22 cellular contexts compared by ENCODE assay signal in genomic region chr5:50564558-50564957, GRCh38.
DNase-seq lines count a peak whose midpoint lies in the region; ATAC-seq and TF ChIP-seq lines count a peak whose summit lies in the region.
"Had no signal": no experiment of that assay in that cellular context is flagged by ENCODE, and none has a peak within 500 bp of the region (broad histone marks: within the 10 kb centered on the region; RNA-seq: fewer than 3 reads in every experiment).

No MANE protein-coding gene starts in this region.

- no peaks in the 10 kb centered on the region for H3K36me3 ChIP-seq in CD8-positive, alpha-beta memory T cell (ENCODE audit: insufficient read depth, low read length)
- no peaks in the 10 kb centered on the region for H3K36me3 ChIP-seq in Loucy (ENCODE audit: insufficient read depth, low read length)
- H3K36me3 ChIP-seq in tibial nerve, result no peaks in the 10 kb centered on the region
- no peaks in the 10 kb centered on the region for H3K36me3 ChIP-seq in gastroesophageal sphincter
- H3K36me3 ChIP-seq: cardiac muscle cell, lower lobe of right lung, spleen had no signal

- no peaks in the 10 kb centered on the region for H3K27me3 ChIP-seq in CD8-positive, alpha-beta memory T cell (ENCODE audit: insufficient read depth, low read length, poor library complexity, severe bottlenecking)
- H3K27me3 ChIP-seq in Loucy (ENCODE audit: insufficient read depth, low read length, poor library complexity, severe bottlenecking) (no peaks in the 10 kb centered on the region), tibial nerve (no peaks in the 10 kb centered on the region), gastroesophageal sphincter (no peaks in the 10 kb centered on the region)
- H3K27me3 ChIP-seq: cardiac muscle cell, dorsolateral prefrontal cortex, spleen had no signal

- peak overlapping the region; percentile 75 for H3K4me2 ChIP-seq in Loucy (ENCODE audit: low read depth, low read length, poor library complexity, severe bottlenecking)

- H3K9me3 Mint-ChIP-seq in CD8-positive, alpha-beta memory T cell, result peaks cover 9 to 28% (median 13%) of the 10 kb centered on the region in 5 donors
- peaks cover 11% of the 10 kb centered on the region for H3K9me3 Mint-ChIP-seq in central memory CD8-positive, alpha-beta T cell
- H3K9me3 Mint-ChIP-seq: type B pancreatic cell had no signal

- ATAC-seq in GM19043 (IDR thresholded peaks at IDR 0.05; ENCODE audit: low read depth, unreplicated experiment), result peak; percentile 26
- no peak for ATAC-seq in central memory CD8-positive, alpha-beta T cell (replicated peaks; ENCODE audit: extremely low read depth, poor library complexity, severe bottlenecking)
- ATAC-seq in gastroesophageal sphincter, result no peak
- ATAC-seq: lower lobe of right lung had no signal

- TF ChIP-seq CTCF in Loucy (conservative IDR thresholded peaks at IDR 0.05; ENCODE audit: low read length) (no peak), tibial nerve (IDR thresholded peaks at IDR 0.05) (no peak), gastroesophageal sphincter (IDR thresholded peaks at IDR 0.05) (no peak)

- H3K4me3 Mint-ChIP-seq in CD8-positive, alpha-beta memory T cell, result peak overlapping the region in 6 of 7 donors; percentile 29 to 66 (median 62)
- peak overlapping the region; percentile 11 for H3K4me3 Mint-ChIP-seq in central memory CD8-positive, alpha-beta T cell
- H3K4me3 Mint-ChIP-seq: type B pancreatic cell had no signal

- no peaks in the 10 kb centered on the region for H3K27me3 Mint-ChIP-seq in CD8-positive, alpha-beta memory T cell
- H3K27me3 Mint-ChIP-seq in central memory CD8-positive, alpha-beta T cell, result no peaks in the 10 kb centered on the region
- H3K27me3 Mint-ChIP-seq: IgD-negative memory B cell, type B pancreatic cell had no signal

- DNase-seq in CD8-positive, alpha-beta memory T cell, result no peak
- no peak for DNase-seq in central memory CD8-positive, alpha-beta T cell (ENCODE audit: low spot score in 2 of 2)
- no peak for DNase-seq in activated CD4-positive, alpha-beta T cell treated with anti-CD3 and anti-CD28 coated beads for 48 hours
- DNase-seq in tibial nerve (ENCODE audit: low spot score in 2 of 2) (no peak), caudate nucleus (lab: John Stamatoyannopoulos, UW) (no peak)
- DNase-seq: activated CD4-positive, alpha-beta T cell treated with anti-CD3 and anti-CD28 coated beads for 1 hour; dorsolateral prefrontal cortex; foreskin fibroblast; HCEC 1CT; hypothalamus; islet precursor cell; lower lobe of right lung; NCI-H2029; NCI-H446; NK-92 treated with Interleukin-12 subunit alpha and Interleukin-12 subunit beta, amount 100 ng/mL, for 24 hours; spleen had no signal

- POLR2A ChIA-PET in CD8-positive, alpha-beta memory T cell (lab: Charles Lee), result interaction anchor here (1.1 kb wide), 1 partner anchor 123 kb away, joined by 3 read pairs; no protein-coding TSS in a partner anchor

- CTCF ChIA-PET in CD8-positive, alpha-beta memory T cell (lab: Charles Lee), result no interaction called here

- no peak for TF ChIP-seq EP300 in tibial nerve (IDR thresholded peaks at IDR 0.05)
- TF ChIP-seq EP300 in gastroesophageal sphincter (IDR thresholded peaks at IDR 0.05), result no peak

- no peaks in the 10 kb centered on the region for H3K9me3 ChIP-seq in CD8-positive, alpha-beta memory T cell (ENCODE audit: low read length)
- H3K9me3 ChIP-seq in Loucy (ENCODE audit: insufficient read depth, low read depth, low read length) (peaks cover 12% of the 10 kb centered on the region; the same call in 1 of the 2 replicates), tibial nerve (no peaks in the 10 kb centered on the region), gastroesophageal sphincter (no peaks in the 10 kb centered on the region)
- H3K9me3 ChIP-seq: lower lobe of right lung had no signal

- no peak overlapping the region for H3K4me3 ChIP-seq in CD8-positive, alpha-beta memory T cell (ENCODE audit: low read length)
- peak overlapping the region; percentile 60 for H3K4me3 ChIP-seq in Loucy (ENCODE audit: low read length, poor library complexity, severe bottlenecking)
- H3K4me3 ChIP-seq in tibial nerve, result no peak overlapping the region
- no peak overlapping the region for H3K4me3 ChIP-seq in gastroesophageal sphincter
- H3K4me3 ChIP-seq: cardiac muscle cell, dorsolateral prefrontal cortex, lower lobe of right lung, spleen had no signal

- H3F3A ChIP-seq in Loucy (ENCODE audit: low read depth), result peaks cover 13% of the 10 kb centered on the region

- no peak for TF ChIP-seq POLR2A in tibial nerve (IDR thresholded peaks at IDR 0.05)
- TF ChIP-seq POLR2A in gastroesophageal sphincter (IDR thresholded peaks at IDR 0.05), result no peak

- 88 to 93% methylated on average over 1 of the region's 1 CpG for WGBS in tibial nerve, 2 donors
- 80 to 81% methylated on average over 1 of the region's 1 CpG for WGBS in gastroesophageal sphincter (ENCODE audit: low coverage in 1 of 2), 2 donors

- H3K4me1 Mint-ChIP-seq in CD8-positive, alpha-beta memory T cell, result peaks cover 44 to 74% (median 54%) of the 10 kb centered on the region in 3 donors
- H3K4me1 Mint-ChIP-seq in central memory CD8-positive, alpha-beta T cell, result peaks cover 48% of the 10 kb centered on the region

- no peak overlapping the region for H3K27ac ChIP-seq in CD8-positive, alpha-beta memory T cell (ENCODE audit: low read depth, low read length)
- H3K27ac ChIP-seq in tibial nerve, result no peak overlapping the region
- H3K27ac ChIP-seq in gastroesophageal sphincter, result no peak overlapping the region
- H3K27ac ChIP-seq in caudate nucleus (ENCODE audit: low read depth, low read length), result no peak overlapping the region
- H3K27ac ChIP-seq: cardiac muscle cell, dorsolateral prefrontal cortex, lower lobe of right lung had no signal

- peak overlapping the region; percentile 32; the same call in 1 of the 2 replicates for H2AFZ ChIP-seq in Loucy (ENCODE audit: low read length)

- H4K20me1 ChIP-seq in Loucy (ENCODE audit: insufficient read depth, low read length, poor library complexity, severe bottlenecking), result no peaks in the 10 kb centered on the region

- no peaks in the 10 kb centered on the region for H3K9me2 ChIP-seq in Loucy (replicated peaks; ENCODE audit: low read depth, low read length)

- H3K4me1 ChIP-seq in CD8-positive, alpha-beta memory T cell (ENCODE audit: insufficient read depth, low read length), result peaks cover 32% of the 10 kb centered on the region
- H3K4me1 ChIP-seq in Loucy (ENCODE audit: insufficient read depth, low read length, poor library complexity, severe bottlenecking) (peaks cover 43% of the 10 kb centered on the region), tibial nerve (no peaks in the 10 kb centered on the region), gastroesophageal sphincter (no peaks in the 10 kb centered on the region)
- H3K4me1 ChIP-seq: lower lobe of right lung had no signal

- peaks cover 2 to 37% (median 11%) of the 10 kb centered on the region in 3 donors for H3K36me3 Mint-ChIP-seq in CD8-positive, alpha-beta memory T cell
- no peaks in the 10 kb centered on the region for H3K36me3 Mint-ChIP-seq in central memory CD8-positive, alpha-beta T cell (ENCODE audit: insufficient read depth)
- H3K36me3 Mint-ChIP-seq: IgD-negative memory B cell, type B pancreatic cell had no signal

- H3K79me2 ChIP-seq in Loucy (ENCODE audit: insufficient read depth, low read length), result no peaks in the 10 kb centered on the region

- peak overlapping the region in 7 of 8 donors; percentile 73 to 94 (median 86) for H3K27ac Mint-ChIP-seq in CD8-positive, alpha-beta memory T cell
- H3K27ac Mint-ChIP-seq in central memory CD8-positive, alpha-beta T cell (ENCODE audit: low read depth), result peak overlapping the region; percentile 69
- H3K27ac Mint-ChIP-seq: IgD-negative memory B cell, type B pancreatic cell had no signal

- H3K9ac ChIP-seq in Loucy (ENCODE audit: low read depth, low read length, poor library complexity, severe bottlenecking), result peak overlapping the region; percentile 64
